Comparison of ENCODE assay signal across 8 cellular contexts in the genomic region with DNA sequence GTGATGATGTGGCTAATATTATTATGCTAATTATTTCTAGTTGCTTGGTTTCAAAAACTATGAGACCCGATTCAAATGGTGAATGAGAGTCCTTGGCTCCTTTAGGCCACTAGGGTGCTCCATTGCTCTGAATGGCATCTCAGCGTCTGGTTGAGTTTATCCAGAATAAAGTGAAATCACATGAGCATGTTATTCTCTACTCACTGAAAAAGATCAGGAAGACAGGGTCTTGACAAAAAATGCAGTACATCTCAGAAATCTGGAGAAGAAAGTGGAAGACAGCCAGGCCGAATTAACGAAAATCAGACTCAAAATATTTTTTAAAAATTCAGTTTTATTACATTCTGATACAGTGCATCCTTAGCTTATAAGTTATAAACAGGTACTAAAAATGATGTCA.
DNase-seq lines count a peak whose midpoint lies in the region; ATAC-seq and TF ChIP-seq lines count a peak whose summit lies in the region.

No MANE protein-coding gene starts in this region.

- peak overlapping the region; percentile 71 for H3K9ac ChIP-seq in skeletal muscle satellite cell (ENCODE audit: low read depth, low read length)

- TF ChIP-seq CTCF in C4-2B (conservative IDR thresholded peaks at IDR 0.05) (peak; percentile 86), WERI-Rb-1 (IDR thresholded peaks at IDR 0.05; ENCODE audit: low read depth, low read length) (peak; percentile 88), heart right ventricle (IDR thresholded peaks at IDR 0.05) (peak; percentile 54 to 80 (median 69))

- H3K4me3 ChIP-seq in WERI-Rb-1 (ENCODE audit: low read depth, low read length) (no peak overlapping the region), heart right ventricle (no peak overlapping the region), skeletal muscle satellite cell (ENCODE audit: low read length) (no peak overlapping the region)

- no peaks in the 10 kb centered on the region for H3K9me3 Mint-ChIP-seq in activated naive CD8-positive, alpha-beta T cell treated with anti-CD3 and anti-CD28 coated beads for 36 hours

- H3K4me1 ChIP-seq in heart right ventricle (peaks cover 0 to 4% (median 0%) of the 10 kb centered on the region in 9 donors), skeletal muscle satellite cell (ENCODE audit: control insufficient read depth, insufficient read depth, low read length) (peaks cover 35% of the 10 kb centered on the region)

- peak; percentile 55 to 87 (median 68) for DNase-seq in NCI-H1417 (lab: John Stamatoyannopoulos, UW)
- DNase-seq in WERI-Rb-1 = peak; percentile 68
- peak in 1 of 2 donors; percentile 42 for DNase-seq in heart right ventricle
- DNase-seq in activated naive CD8-positive, alpha-beta T cell treated with anti-CD3 and anti-CD28 coated beads for 36 hours = no peak

- no peaks in the 10 kb centered on the region for H3K9me3 ChIP-seq in WERI-Rb-1 (ENCODE audit: severe bottlenecking)
- no peaks in the 10 kb centered on the region for H3K9me3 ChIP-seq in heart right ventricle
- no peaks in the 10 kb centered on the region for H3K9me3 ChIP-seq in skeletal muscle satellite cell (replicated peaks; ENCODE audit: low read length)

- H3K4me1 Mint-ChIP-seq in activated naive CD8-positive, alpha-beta T cell treated with anti-CD3 and anti-CD28 coated beads for 36 hours = no peaks in the 10 kb centered on the region

- H3K36me3 Mint-ChIP-seq in activated naive CD8-positive, alpha-beta T cell treated with anti-CD3 and anti-CD28 coated beads for 36 hours = no peaks in the 10 kb centered on the region

- H3K27me3 ChIP-seq in WERI-Rb-1 (ENCODE audit: insufficient read depth, low read depth, severe bottlenecking) (no peaks in the 10 kb centered on the region), heart right ventricle (peaks cover 4 to 24% (median 18%) of the 10 kb centered on the region in 7 donors), skeletal muscle satellite cell (ENCODE audit: control insufficient read depth, insufficient read depth, low read length) (no peaks in the 10 kb centered on the region)

- no peak overlapping the region for H3K4me2 ChIP-seq in skeletal muscle satellite cell (ENCODE audit: low read length)

- no peak overlapping the region for H3K27ac Mint-ChIP-seq in activated naive CD8-positive, alpha-beta T cell treated with anti-CD3 and anti-CD28 coated beads for 36 hours

- no peak overlapping the region for H3K4me3 Mint-ChIP-seq in activated naive CD8-positive, alpha-beta T cell treated with anti-CD3 and anti-CD28 coated beads for 36 hours

- ATAC-seq in GM18517 (IDR thresholded peaks at IDR 0.05; ENCODE audit: unreplicated experiment) (peak; percentile 83), HG02870 (IDR thresholded peaks at IDR 0.05; ENCODE audit: unreplicated experiment) (peak; percentile 93), heart right ventricle (peak in 7 of 8 donors; percentile 58 to 90 (median 84))

- intact Hi-C loops in heart right ventricle (cut with DNase I) = loop anchor here (2.0 to 10.0 kb wide), 10 partner anchors 187 to 962 kb away; partner anchors contain the start of gene IRS2 (in 4 of the 10)

- H3K36me3 ChIP-seq in WERI-Rb-1 (no peaks in the 10 kb centered on the region), heart right ventricle (no peaks in the 10 kb centered on the region), skeletal muscle satellite cell (ENCODE audit: insufficient read depth, low read length) (no peaks in the 10 kb centered on the region)

- 6 to 11% methylated on average over 4 of the region's 4 CpGs for WGBS in heart right ventricle, 2 donors

- H3K27me3 Mint-ChIP-seq in activated naive CD8-positive, alpha-beta T cell treated with anti-CD3 and anti-CD28 coated beads for 36 hours = peaks cover 36% of the 10 kb centered on the region

- H3K27ac ChIP-seq in C4-2B = no peak overlapping the region
- H3K27ac ChIP-seq in WERI-Rb-1 = no peak overlapping the region
- H3K27ac ChIP-seq in heart right ventricle = no peak overlapping the region
